In the genomic region with DNA sequence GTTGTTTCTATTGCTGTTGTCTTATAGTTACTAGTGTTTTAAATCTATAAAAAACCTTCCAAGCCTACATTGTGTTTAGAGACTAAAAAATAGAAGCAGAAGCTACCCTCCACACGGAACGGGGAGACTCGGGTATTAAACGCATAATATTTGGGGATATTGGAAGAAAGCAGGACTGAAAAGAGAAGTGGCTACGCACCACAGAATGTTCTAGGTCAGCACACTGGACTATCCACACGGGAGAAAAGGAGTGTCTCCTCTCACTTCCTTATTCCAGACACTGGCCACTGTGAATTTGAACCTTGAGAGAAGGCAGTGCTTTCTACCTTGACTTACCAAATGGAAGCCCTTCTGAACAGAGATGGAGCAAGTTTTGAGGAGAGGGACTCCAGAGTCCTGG, we compare ENCODE assay signal across 18 cellular contexts. TPM values are rescaled to one million over a fixed set of nuclear protein-coding genes. Genes with fewer than 3 reads are reported as not detected.
DNase-seq lines count a peak whose midpoint lies in the region; ATAC-seq and TF ChIP-seq lines count a peak whose summit lies in the region.
"Had no signal": no experiment of that assay in that cellular context is flagged by ENCODE, and none has a peak within 500 bp of the region (broad histone marks: within the 10 kb centered on the region; RNA-seq: fewer than 3 reads in every experiment).

No MANE protein-coding gene starts in this region.

- no peak overlapping the region for H3K4me3 Mint-ChIP-seq in dendritic cell treated with granulocyte-macrophage colony-stimulating factor and Interleukin-4, amounts not matched to agents 40 ng/mL and 50 ng/mL, for 4 days
- H3K4me3 Mint-ChIP-seq: CD4-positive, alpha-beta T cell; HFFc6 had no signal

- H3K79me2 ChIP-seq in OCI-LY7 (ENCODE audit: insufficient read depth, low read depth, low read length) = no peaks in the 10 kb centered on the region

- no peaks in the 10 kb centered on the region for H3K27me3 Mint-ChIP-seq in dendritic cell treated with granulocyte-macrophage colony-stimulating factor and Interleukin-4, amounts not matched to agents 40 ng/mL and 50 ng/mL, for 4 days

- H3K4me3 ChIP-seq in mucosa of descending colon (no peak overlapping the region), OCI-LY7 (ENCODE audit: low read depth, low read length, poor library complexity, severe bottlenecking) (no peak overlapping the region)
- H3K4me3 ChIP-seq: BLaER1 treated with 17β-estradiol and CSF1 and Interleukin-3, amounts not matched to agents 10 nM and 100 nM had no signal

- no peak overlapping the region for H3K27ac ChIP-seq in OCI-LY7 (ENCODE audit: low read depth, low read length, poor library complexity, severe bottlenecking)
- H3K27ac ChIP-seq: 22Rv1; BLaER1 treated with 17β-estradiol and CSF1 and Interleukin-3, amounts not matched to agents 10 nM and 100 nM had no signal

- BruUV-seq in OCI-LY7 (replicated peaks; lab: Mats Ljungman, UMichigan) = no TSS peak

- no peak overlapping the region for H2AFZ ChIP-seq in OCI-LY7 (ENCODE audit: low read length)

- DNase-seq in Right ventricle myocardium superior (no peak), Right ventricle myocardium inferior (ENCODE audit: missing footprints) (no peak), mucosa of descending colon (peak in 1 of 3 donors; percentile 22), NCI-H446 (lab: John Stamatoyannopoulos, UW) (no peak), OCI-LY7 (ENCODE audit: low spot score) (no peak), NCI-H2029 (lab: John Stamatoyannopoulos, UW) (no peak)
- DNase-seq: AML-193; Calu3; CD4-positive, alpha-beta T cell; DMS 273 treated with DMSO at 0.1 percent for 48 hours; HCEC 1CT; HFFc6; IMR-90 had no signal

- peak; percentile 46 for ATAC-seq in Right ventricle myocardium superior (ENCODE audit: poor library complexity)
- ATAC-seq in Right ventricle myocardium inferior = no peak
- peak; percentile 23 for ATAC-seq in mucosa of descending colon

- H3K36me3 Mint-ChIP-seq in dendritic cell treated with granulocyte-macrophage colony-stimulating factor and Interleukin-4, amounts not matched to agents 40 ng/mL and 50 ng/mL, for 4 days (ENCODE audit: low read depth) = no peaks in the 10 kb centered on the region

- peak overlapping the region; percentile 69 for H3K27ac Mint-ChIP-seq in dendritic cell treated with granulocyte-macrophage colony-stimulating factor and Interleukin-4, amounts not matched to agents 40 ng/mL and 50 ng/mL, for 4 days
- H3K27ac Mint-ChIP-seq: CD4-positive, alpha-beta T cell had no signal

- H3K4me1 Mint-ChIP-seq in dendritic cell treated with granulocyte-macrophage colony-stimulating factor and Interleukin-4, amounts not matched to agents 40 ng/mL and 50 ng/mL, for 4 days (ENCODE audit: low read depth) = peaks cover 55% of the 10 kb centered on the region

- no peaks in the 10 kb centered on the region for H3K9me2 ChIP-seq in OCI-LY7 (ENCODE audit: insufficient read depth, low read length)

- CTCF ChIA-PET in OCI-LY7 (lab: Charles Lee; ENCODE audit: unreplicated experiment) = no interaction called here

- H3K36me3 ChIP-seq in mucosa of descending colon (ENCODE audit: low read depth) = no peaks in the 10 kb centered on the region
- no peaks in the 10 kb centered on the region for H3K36me3 ChIP-seq in OCI-LY7 (ENCODE audit: insufficient read depth, low read length)
- H3K36me3 ChIP-seq: BLaER1 treated with 17β-estradiol and CSF1 and Interleukin-3, amounts not matched to agents 10 nM and 100 nM had no signal

- H3K9me3 ChIP-seq in mucosa of descending colon (no peaks in the 10 kb centered on the region), OCI-LY7 (ENCODE audit: low read length) (no peaks in the 10 kb centered on the region)
- H3K9me3 ChIP-seq: BLaER1 treated with 17β-estradiol and CSF1 and Interleukin-3, amounts not matched to agents 10 nM and 100 nM had no signal

- TF ChIP-seq CTCF in mucosa of descending colon (IDR thresholded peaks at IDR 0.05) = no peak
- TF ChIP-seq CTCF in OCI-LY7 (conservative IDR thresholded peaks at IDR 0.05; ENCODE audit: low read length) = no peak

- peaks cover 14% of the 10 kb centered on the region for H3K9me3 Mint-ChIP-seq in dendritic cell treated with granulocyte-macrophage colony-stimulating factor and Interleukin-4, amounts not matched to agents 40 ng/mL and 50 ng/mL, for 4 days
- H3K9me3 Mint-ChIP-seq: CD4-positive, alpha-beta T cell; HFFc6 had no signal

- POLR2A ChIA-PET in OCI-LY7 (lab: Charles Lee) = no interaction called here

- H3K4me1 ChIP-seq in mucosa of descending colon (ENCODE audit: low read depth) (no peaks in the 10 kb centered on the region), OCI-LY7 (ENCODE audit: insufficient read depth, low read length, poor library complexity, severe bottlenecking) (no peaks in the 10 kb centered on the region)

- intact Hi-C loops in Right ventricle myocardium superior (cut with DNase I) = no loop called here
- intact Hi-C loops in Right ventricle myocardium inferior (cut with DNase I) = no loop called here
- intact Hi-C loops in dendritic cell treated with granulocyte-macrophage colony-stimulating factor and Interleukin-4, amounts not matched to agents 40 ng/mL and 50 ng/mL, for 4 days (cut with micrococcal nuclease) = no loop called here
- intact Hi-C loops in mucosa of descending colon (cut with DNase I, micrococcal nuclease) = no loop called here
- intact Hi-C loops in OCI-LY7 (cut with micrococcal nuclease; ENCODE audit: unreplicated experiment) = no loop called here

- no peaks in the 10 kb centered on the region for H4K20me1 ChIP-seq in OCI-LY7 (ENCODE audit: insufficient read depth, low read length)
- H4K20me1 ChIP-seq: BLaER1 treated with 17β-estradiol and CSF1 and Interleukin-3, amounts not matched to agents 10 nM and 100 nM had no signal

- no peak overlapping the region for H3K4me2 ChIP-seq in OCI-LY7 (ENCODE audit: low read length)

RNA-seq across cellular contexts. Expression of a gene that starts 1.0 kb away (rescaled TPM):
- total RNA-seq in Right ventricle myocardium superior = not detected
- total RNA-seq in Right ventricle myocardium inferior = not detected
- not detected for total RNA-seq in mucosa of descending colon
- not detected in 2 replicates for total RNA-seq in OCI-LY7 (2014; rRNA removed; shearing (Covaris generic))
- total RNA-seq in OCI-LY7 (2022) = not detected in 2 replicates
- total RNA-seq: Calu3; CD4-positive, alpha-beta T cell; Daoy; H1; HFFc6; IMR-90 had no signal

RNA-seq across cellular contexts. Expression of a gene that starts 8.5 kb away (rescaled TPM):
- total RNA-seq in Right ventricle myocardium superior = not detected
- total RNA-seq in Right ventricle myocardium inferior = not detected
- total RNA-seq in mucosa of descending colon = not detected
- not detected in 2 replicates for total RNA-seq in OCI-LY7 (2014; rRNA removed; shearing (Covaris generic))
- not detected in 2 replicates for total RNA-seq in OCI-LY7 (2022)
- total RNA-seq: Calu3; CD4-positive, alpha-beta T cell; Daoy; H1; HFFc6; IMR-90 had no signal
